1 cellular context compared by ENCODE assay signal in genomic region chr3:38139191-38139590, GRCh38.
TF ChIP-seq lines count a peak whose summit lies in the region.

No MANE protein-coding gene starts in this region.

TF ChIP-seq in H1, 55 proteins besides CTCF, POLR2A, EP300 and RAD21:
- no peak for TF ChIP-seq KDM5A (IDR thresholded peaks at IDR 0.05; ENCODE audit: low read length)
- no peak for TF ChIP-seq BACH1 (IDR thresholded peaks at IDR 0.05; ENCODE audit: low read length)
- no peak for TF ChIP-seq POLR2AphosphoS5 (IDR thresholded peaks at IDR 0.05; ENCODE audit: low read depth, low read length)
- no peak for TF ChIP-seq JUN (IDR thresholded peaks at IDR 0.05; ENCODE audit: low read depth, low read length)
- TF ChIP-seq TCF12 (IDR thresholded peaks at IDR 0.05; ENCODE audit: low read depth, low read length): no peak
- no peak for TF ChIP-seq BRCA1 (IDR thresholded peaks at IDR 0.05; ENCODE audit: low read depth, low read length)
- no peak for TF ChIP-seq YY1 (IDR thresholded peaks at IDR 0.05; ENCODE audit: low read depth, low read length)
- no peak for TF ChIP-seq SP1 (IDR thresholded peaks at IDR 0.05; ENCODE audit: low read depth, low read length)
- no peak for TF ChIP-seq SP2 (IDR thresholded peaks at IDR 0.05; ENCODE audit: low read length)
- no peak for TF ChIP-seq SRF (IDR thresholded peaks at IDR 0.05; ENCODE audit: low read depth, low read length)
- no peak for TF ChIP-seq BCL11A (IDR thresholded peaks at IDR 0.05; ENCODE audit: low read depth in 2 of 2, low read length in 2 of 2)
- no peak for TF ChIP-seq SIN3A (conservative IDR thresholded peaks at IDR 0.05 in 1 of 2, IDR thresholded peaks at IDR 0.05 in 1 of 2; ENCODE audit: low read depth in 1 of 2, low read length in 2 of 2)
- TF ChIP-seq RXRA (IDR thresholded peaks at IDR 0.05; ENCODE audit: insufficient read depth, low read depth, low read length): no peak
- no peak for TF ChIP-seq RFX5 (IDR thresholded peaks at IDR 0.05; ENCODE audit: borderline replicate concordance, low read depth, low read length)
- no peak for TF ChIP-seq SP4 (IDR thresholded peaks at IDR 0.05; ENCODE audit: low read length)
- no peak for TF ChIP-seq USF2 (IDR thresholded peaks at IDR 0.05; ENCODE audit: low read length)
- TF ChIP-seq TEAD4 (IDR thresholded peaks at IDR 0.05; ENCODE audit: low read depth, low read length): no peak
- no peak for TF ChIP-seq GTF2F1 (IDR thresholded peaks at IDR 0.05; ENCODE audit: borderline replicate concordance, low read depth, low read length)
- TF ChIP-seq ATF3 (IDR thresholded peaks at IDR 0.05; ENCODE audit: insufficient read depth, low read depth, low read length): no peak
- no peak for TF ChIP-seq ZNF274 (IDR thresholded peaks at IDR 0.05; ENCODE audit: borderline replicate concordance, extremely low read depth, low read length)
